2 cellular contexts compared by ENCODE assay signal in the genomic region with DNA sequence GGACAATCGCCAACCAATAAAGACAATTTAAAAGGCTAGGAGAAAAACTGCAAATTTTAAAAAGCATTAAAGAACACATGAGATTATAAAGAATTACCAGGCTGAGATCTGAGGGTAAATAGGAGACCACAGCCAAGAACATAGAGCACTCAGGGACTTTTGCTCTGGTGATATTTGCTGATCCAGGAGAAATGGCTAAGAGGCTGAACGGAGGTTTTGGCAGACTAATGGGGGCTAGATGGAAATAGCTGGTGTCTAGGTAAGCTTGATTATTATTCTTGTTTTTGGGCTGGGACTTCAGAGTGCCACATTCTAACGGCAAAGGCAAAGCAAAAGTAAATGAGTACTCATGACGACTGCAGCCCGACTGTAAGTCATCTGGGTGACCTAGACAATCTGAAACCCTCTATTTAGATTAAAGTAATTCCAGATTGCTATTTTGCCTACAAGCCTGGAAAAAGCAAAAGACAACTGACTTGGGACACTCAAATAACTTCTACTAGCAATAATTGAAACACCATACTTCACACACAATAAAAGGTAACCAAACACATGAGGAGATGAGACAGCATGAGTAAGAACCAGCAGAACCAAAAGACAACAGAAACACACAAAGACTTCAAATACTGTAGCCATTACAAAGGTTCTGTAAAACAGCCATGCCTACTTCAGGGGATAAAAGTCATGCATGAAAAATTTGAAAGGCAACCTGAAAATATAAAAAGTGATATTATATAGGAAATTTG.
TF ChIP-seq lines count a peak whose summit lies in the region.

No MANE protein-coding gene starts in this region.

TF ChIP-seq in GM23338, 12 proteins besides CTCF, POLR2A, EP300 and RAD21 (continued from another document):
- TF ChIP-seq, protein P1, sequence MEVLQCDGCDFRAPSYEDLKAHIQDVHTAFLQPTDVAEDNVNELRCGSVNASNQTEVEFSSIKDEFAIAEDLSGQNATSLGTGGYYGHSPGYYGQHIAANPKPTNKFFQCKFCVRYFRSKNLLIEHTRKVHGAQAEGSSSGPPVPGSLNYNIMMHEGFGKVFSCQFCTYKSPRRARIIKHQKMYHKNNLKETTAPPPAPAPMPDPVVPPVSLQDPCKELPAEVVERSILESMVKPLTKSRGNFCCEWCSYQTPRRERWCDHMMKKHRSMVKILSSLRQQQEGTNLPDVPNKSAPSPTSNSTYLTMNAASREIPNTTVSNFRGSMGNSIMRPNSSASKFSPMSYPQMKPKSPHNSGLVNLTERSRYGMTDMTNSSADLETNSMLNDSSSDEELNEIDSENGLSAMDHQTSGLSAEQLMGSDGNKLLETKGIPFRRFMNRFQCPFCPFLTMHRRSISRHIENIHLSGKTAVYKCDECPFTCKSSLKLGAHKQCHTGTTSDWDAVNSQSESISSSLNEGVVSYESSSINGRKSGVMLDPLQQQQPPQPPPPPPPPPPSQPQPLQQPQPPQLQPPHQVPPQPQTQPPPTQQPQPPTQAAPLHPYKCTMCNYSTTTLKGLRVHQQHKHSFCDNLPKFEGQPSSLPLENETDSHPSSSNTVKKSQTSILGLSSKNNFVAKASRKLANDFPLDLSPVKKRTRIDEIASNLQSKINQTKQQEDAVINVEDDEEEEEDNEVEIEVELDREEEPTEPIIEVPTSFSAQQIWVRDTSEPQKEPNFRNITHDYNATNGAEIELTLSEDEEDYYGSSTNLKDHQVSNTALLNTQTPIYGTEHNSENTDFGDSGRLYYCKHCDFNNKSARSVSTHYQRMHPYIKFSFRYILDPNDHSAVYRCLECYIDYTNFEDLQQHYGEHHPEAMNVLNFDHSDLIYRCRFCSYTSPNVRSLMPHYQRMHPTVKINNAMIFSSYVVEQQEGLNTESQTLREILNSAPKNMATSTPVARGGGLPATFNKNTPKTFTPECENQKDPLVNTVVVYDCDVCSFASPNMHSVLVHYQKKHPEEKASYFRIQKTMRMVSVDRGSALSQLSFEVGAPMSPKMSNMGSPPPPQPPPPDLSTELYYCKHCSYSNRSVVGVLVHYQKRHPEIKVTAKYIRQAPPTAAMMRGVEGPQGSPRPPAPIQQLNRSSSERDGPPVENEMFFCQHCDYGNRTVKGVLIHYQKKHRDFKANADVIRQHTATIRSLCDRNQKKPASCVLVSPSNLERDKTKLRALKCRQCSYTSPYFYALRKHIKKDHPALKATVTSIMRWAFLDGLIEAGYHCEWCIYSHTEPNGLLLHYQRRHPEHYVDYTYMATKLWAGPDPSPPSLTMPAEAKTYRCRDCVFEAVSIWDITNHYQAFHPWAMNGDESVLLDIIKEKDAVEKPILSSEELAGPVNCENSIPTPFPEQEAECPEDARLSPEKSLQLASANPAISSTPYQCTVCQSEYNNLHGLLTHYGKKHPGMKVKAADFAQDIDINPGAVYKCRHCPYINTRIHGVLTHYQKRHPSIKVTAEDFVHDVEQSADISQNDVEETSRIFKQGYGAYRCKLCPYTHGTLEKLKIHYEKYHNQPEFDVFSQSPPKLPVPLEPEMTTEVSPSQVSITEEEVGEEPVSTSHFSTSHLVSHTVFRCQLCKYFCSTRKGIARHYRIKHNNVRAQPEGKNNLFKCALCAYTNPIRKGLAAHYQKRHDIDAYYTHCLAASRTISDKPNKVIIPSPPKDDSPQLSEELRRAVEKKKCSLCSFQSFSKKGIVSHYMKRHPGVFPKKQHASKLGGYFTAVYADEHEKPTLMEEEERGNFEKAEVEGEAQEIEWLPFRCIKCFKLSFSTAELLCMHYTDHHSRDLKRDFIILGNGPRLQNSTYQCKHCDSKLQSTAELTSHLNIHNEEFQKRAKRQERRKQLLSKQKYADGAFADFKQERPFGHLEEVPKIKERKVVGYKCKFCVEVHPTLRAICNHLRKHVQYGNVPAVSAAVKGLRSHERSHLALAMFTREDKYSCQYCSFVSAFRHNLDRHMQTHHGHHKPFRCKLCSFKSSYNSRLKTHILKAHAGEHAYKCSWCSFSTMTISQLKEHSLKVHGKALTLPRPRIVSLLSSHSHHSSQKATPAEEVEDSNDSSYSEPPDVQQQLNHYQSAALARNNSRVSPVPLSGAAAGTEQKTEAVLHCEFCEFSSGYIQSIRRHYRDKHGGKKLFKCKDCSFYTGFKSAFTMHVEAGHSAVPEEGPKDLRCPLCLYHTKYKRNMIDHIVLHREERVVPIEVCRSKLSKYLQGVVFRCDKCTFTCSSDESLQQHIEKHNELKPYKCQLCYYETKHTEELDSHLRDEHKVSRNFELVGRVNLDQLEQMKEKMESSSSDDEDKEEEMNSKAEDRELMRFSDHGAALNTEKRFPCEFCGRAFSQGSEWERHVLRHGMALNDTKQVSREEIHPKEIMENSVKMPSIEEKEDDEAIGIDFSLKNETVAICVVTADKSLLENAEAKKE (CRISPR knock-in tag; IDR thresholded peaks at IDR 0.05) = no peak
- no peak for TF ChIP-seq JUNB (IDR thresholded peaks at IDR 0.05; ENCODE audit: unreplicated experiment)
- TF ChIP-seq, protein P2, sequence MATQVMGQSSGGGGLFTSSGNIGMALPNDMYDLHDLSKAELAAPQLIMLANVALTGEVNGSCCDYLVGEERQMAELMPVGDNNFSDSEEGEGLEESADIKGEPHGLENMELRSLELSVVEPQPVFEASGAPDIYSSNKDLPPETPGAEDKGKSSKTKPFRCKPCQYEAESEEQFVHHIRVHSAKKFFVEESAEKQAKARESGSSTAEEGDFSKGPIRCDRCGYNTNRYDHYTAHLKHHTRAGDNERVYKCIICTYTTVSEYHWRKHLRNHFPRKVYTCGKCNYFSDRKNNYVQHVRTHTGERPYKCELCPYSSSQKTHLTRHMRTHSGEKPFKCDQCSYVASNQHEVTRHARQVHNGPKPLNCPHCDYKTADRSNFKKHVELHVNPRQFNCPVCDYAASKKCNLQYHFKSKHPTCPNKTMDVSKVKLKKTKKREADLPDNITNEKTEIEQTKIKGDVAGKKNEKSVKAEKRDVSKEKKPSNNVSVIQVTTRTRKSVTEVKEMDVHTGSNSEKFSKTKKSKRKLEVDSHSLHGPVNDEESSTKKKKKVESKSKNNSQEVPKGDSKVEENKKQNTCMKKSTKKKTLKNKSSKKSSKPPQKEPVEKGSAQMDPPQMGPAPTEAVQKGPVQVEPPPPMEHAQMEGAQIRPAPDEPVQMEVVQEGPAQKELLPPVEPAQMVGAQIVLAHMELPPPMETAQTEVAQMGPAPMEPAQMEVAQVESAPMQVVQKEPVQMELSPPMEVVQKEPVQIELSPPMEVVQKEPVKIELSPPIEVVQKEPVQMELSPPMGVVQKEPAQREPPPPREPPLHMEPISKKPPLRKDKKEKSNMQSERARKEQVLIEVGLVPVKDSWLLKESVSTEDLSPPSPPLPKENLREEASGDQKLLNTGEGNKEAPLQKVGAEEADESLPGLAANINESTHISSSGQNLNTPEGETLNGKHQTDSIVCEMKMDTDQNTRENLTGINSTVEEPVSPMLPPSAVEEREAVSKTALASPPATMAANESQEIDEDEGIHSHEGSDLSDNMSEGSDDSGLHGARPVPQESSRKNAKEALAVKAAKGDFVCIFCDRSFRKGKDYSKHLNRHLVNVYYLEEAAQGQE (IDR thresholded peaks at IDR 0.05; ENCODE audit: unreplicated experiment) = no peak
- TF ChIP-seq NANOG (IDR thresholded peaks at IDR 0.05; ENCODE audit: borderline replicate concordance) = no peak

TF ChIP-seq in WTC11, 78 proteins besides CTCF, POLR2A, EP300 and RAD21 (continued from another document):
- TF ChIP-seq ARID4B (CRISPR knock-in tag; IDR thresholded peaks at IDR 0.05; ENCODE audit: borderline replicate concordance) (no peak), SOX15 (CRISPR knock-in tag; IDR thresholded peaks at IDR 0.05) (no peak), TEAD1 (CRISPR knock-in tag; IDR thresholded peaks at IDR 0.05) (no peak), KAT7 (CRISPR knock-in tag; IDR thresholded peaks at IDR 0.05; ENCODE audit: borderline replicate concordance) (no peak), NR2C2 (CRISPR knock-in tag; IDR thresholded peaks at IDR 0.05) (no peak), NR1H2 (CRISPR knock-in tag; IDR thresholded peaks at IDR 0.05) (no peak), RORB (CRISPR knock-in tag; IDR thresholded peaks at IDR 0.05) (no peak)
- TF ChIP-seq, protein P3, sequence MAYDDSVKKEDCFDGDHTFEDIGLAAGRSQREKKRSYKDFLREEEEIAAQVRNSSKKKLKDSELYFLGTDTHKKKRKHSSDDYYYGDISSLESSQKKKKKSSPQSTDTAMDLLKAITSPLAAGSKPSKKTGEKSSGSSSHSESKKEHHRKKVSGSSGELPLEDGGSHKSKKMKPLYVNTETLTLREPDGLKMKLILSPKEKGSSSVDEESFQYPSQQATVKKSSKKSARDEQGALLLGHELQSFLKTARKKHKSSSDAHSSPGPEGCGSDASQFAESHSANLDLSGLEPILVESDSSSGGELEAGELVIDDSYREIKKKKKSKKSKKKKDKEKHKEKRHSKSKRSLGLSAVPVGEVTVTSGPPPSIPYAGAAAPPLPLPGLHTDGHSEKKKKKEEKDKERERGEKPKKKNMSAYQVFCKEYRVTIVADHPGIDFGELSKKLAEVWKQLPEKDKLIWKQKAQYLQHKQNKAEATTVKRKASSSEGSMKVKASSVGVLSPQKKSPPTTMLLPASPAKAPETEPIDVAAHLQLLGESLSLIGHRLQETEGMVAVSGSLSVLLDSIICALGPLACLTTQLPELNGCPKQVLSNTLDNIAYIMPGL (CRISPR knock-in tag; IDR thresholded peaks at IDR 0.05) = no peak
